ENCODE assay signal across 1 cellular context in the genomic region with DNA sequence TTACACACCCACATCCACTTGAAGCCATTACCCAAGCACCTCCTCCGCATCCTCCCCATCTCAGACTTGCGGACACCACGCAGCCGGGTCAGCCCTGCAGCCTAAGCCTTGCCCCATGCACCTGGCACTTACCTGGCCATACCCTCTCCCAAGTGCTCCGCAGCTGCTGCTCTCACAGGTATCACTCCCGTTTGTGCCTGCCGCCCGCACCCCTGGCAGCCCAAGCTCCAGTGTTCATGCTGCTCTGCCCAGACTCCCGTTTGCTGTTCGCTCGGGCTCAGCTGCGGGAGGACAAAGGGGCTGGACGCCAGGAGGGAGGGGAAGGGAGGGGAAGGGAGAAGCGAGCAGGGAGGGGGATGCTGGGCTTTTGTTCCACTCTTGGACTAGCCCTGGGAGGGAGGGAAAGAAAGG.
TF ChIP-seq lines count a peak whose summit lies in the region.

A gene with protein sequence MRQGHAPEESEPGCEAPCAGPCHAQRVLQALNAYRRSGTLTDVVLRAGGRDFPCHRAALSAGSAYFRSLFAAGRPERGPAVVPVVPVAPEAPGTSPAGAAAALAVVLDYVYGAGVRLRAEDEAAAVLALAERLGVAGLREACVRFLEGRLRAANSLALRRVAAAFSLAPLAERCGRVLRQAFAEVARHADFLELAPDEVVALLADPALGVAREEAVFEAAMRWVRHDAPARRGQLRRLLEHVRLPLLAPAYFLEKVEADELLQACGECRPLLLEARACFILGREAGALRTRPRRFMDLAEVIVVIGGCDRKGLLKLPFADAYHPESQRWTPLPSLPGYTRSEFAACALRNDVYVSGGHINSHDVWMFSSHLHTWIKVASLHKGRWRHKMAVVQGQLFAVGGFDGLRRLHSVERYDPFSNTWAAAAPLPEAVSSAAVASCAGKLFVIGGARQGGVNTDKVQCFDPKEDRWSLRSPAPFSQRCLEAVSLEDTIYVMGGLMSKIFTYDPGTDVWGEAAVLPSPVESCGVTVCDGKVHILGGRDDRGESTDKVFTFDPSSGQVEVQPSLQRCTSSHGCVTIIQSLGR (minus strand): TSS at position 293 of the 411 bp plus-strand sequence. CDS start 2,574 bp downstream, outside the sequence.

TF ChIP-seq in GM23338, 12 proteins besides CTCF, POLR2A, EP300 and RAD21 (continued from another document):
- TF ChIP-seq EZH2phosphoT487 (IDR thresholded peaks at IDR 0.05; ENCODE audit: unreplicated experiment) (no peak), EZH2 (IDR thresholded peaks at IDR 0.05; ENCODE audit: low read depth, unreplicated experiment) (peak; percentile 34)
TF ChIP-seq in GM23338: peak in this region for 1.
